8 cellular contexts compared by ENCODE assay signal in the genomic region with DNA sequence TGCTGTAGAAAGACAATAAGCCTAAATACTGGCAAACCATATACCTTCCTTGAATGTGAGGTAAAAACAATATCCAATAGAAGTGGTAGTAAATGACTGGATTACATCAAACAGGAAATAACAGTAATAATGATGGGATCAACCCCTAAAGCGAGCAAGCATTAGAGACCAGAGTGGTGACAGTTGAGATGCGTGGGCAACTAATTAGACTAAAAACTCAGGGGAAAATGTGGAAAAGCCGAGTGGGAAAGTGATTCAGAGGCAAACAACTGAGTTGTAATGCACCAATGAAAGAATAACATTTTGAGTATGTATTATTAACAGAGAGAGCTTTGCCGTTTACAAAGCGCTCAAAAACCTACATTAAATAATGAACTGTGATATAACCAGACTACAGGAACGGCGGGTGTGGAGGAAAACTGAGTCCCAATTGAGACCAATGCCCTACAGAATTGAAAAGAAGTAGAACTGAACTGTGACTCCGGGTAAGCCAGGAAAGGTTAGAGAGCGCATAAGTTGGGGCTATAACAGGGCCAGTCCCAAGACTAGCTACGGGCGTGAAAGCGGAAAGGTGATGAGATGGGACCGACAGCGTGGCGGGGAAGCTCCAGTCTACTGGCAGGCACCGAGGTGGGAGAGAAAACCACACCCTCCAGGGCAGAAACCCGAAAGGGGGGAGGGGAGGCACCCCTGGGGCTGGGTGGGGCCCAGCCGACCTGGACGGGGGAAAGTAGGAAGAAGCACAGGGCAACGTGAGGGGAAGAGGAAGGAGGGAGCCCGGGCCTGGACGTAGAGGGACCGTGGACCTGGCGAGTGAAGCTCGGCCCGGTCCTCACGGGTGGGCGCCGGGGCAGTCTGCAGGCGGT. TPM values are rescaled to one million over a fixed set of nuclear protein-coding genes. Genes with fewer than 3 reads are reported as not detected.
A peak's percentile ranks its signal among the peaks of the same experiment; 100 is the strongest.
DNase-seq lines count a peak whose midpoint lies in the region; ATAC-seq, FAIRE-seq and TF ChIP-seq lines count a peak whose summit lies in the region.

No MANE protein-coding gene starts in this region.

- no peak for TF ChIP-seq POLR2A in endothelial cell of umbilical vein (IDR thresholded peaks at IDR 0.05; ENCODE audit: low read depth, low read length)

- dilution Hi-C loops in endothelial cell of umbilical vein (cut with MboI; ENCODE audit: extremely low pct_ligation_motif_present, low sequenced_read_pairs), result no loop called here

- POLR2A ChIA-PET in activated CD8-positive, alpha-beta T cell treated with anti-CD3 and anti-CD28 coated beads, Interleukin-2, amount 10 ng/mL, durations not matched to agents 7 days and 5 days (lab: Charles Lee), result interaction anchor here (0.6 to 1.9 kb wide), 9 partner anchors 19 to 595 kb away, joined by 3 to 13 read pairs (median 4); a partner anchor contains a TSS
- POLR2A ChIA-PET in endothelial cell of umbilical vein (lab: Charles Lee), result interaction anchor here (0.6 kb wide), 1 partner anchor 199 kb away, joined by 3 read pairs; no protein-coding TSS in a partner anchor
- POLR2A ChIA-PET in naive thymus-derived CD4-positive, alpha-beta T cell (lab: Charles Lee), result interaction anchor here (0.6 to 1.7 kb wide), 6 partner anchors 7 to 590 kb away, joined by 3 to 10 read pairs (median 4); a partner anchor contains a TSS

- no peaks in the 10 kb centered on the region for H3K9me1 ChIP-seq in endothelial cell of umbilical vein (replicated peaks; ENCODE audit: control insufficient read depth, extremely low read depth, insufficient read depth, low read length)

- peaks cover 22% of the 10 kb centered on the region for H3K4me1 ChIP-seq in endothelial cell of umbilical vein (ENCODE audit: control insufficient read depth, extremely low read depth, insufficient read depth, low read length)
- H3K4me1 ChIP-seq in naive thymus-derived CD4-positive, alpha-beta T cell (ENCODE audit: control insufficient read depth in 2 of 2, insufficient read depth in 2 of 2, low read length in 2 of 2), result peaks cover 11 to 22% of the 10 kb centered on the region in 2 donors

- no peaks in the 10 kb centered on the region for H3K36me3 ChIP-seq in endothelial cell of umbilical vein (ENCODE audit: control insufficient read depth in 2 of 2, extremely low read depth in 1 of 2, insufficient read depth in 2 of 2, low read length in 2 of 2)
- H3K36me3 ChIP-seq in naive thymus-derived CD4-positive, alpha-beta T cell (ENCODE audit: control insufficient read depth in 2 of 3, insufficient read depth in 3 of 3, low read length in 3 of 3), result peaks cover 0 to 4% (median 0%) of the 10 kb centered on the region in 3 experiments

- H3K27ac Mint-ChIP-seq in activated CD8-positive, alpha-beta T cell treated with anti-CD3 and anti-CD28 coated beads, Interleukin-2, amount 10 ng/mL, durations not matched to agents 7 days and 5 days, result peak overlapping the region; percentile 99
- peak overlapping the region; percentile 98 to 100 (median 99) for H3K27ac Mint-ChIP-seq in naive thymus-derived CD4-positive, alpha-beta T cell

- H3K4me3 Mint-ChIP-seq in activated CD8-positive, alpha-beta T cell treated with anti-CD3 and anti-CD28 coated beads, Interleukin-2, amount 10 ng/mL, durations not matched to agents 7 days and 5 days, result peak overlapping the region; percentile 95
- H3K4me3 Mint-ChIP-seq in naive thymus-derived CD4-positive, alpha-beta T cell, result peak overlapping the region; percentile 96 to 100 (median 98)

- peaks cover 7% of the 10 kb centered on the region for H3K36me3 Mint-ChIP-seq in activated CD8-positive, alpha-beta T cell treated with anti-CD3 and anti-CD28 coated beads, Interleukin-2, amount 10 ng/mL, durations not matched to agents 7 days and 5 days (ENCODE audit: low read depth)
- H3K36me3 Mint-ChIP-seq in naive thymus-derived CD4-positive, alpha-beta T cell, result peaks cover 0 to 4% (median 0%) of the 10 kb centered on the region in 5 donors

- H3K27me3 Mint-ChIP-seq in activated CD8-positive, alpha-beta T cell treated with anti-CD3 and anti-CD28 coated beads, Interleukin-2, amount 10 ng/mL, durations not matched to agents 7 days and 5 days (ENCODE audit: low read depth), result no peaks in the 10 kb centered on the region
- H3K27me3 Mint-ChIP-seq in naive thymus-derived CD4-positive, alpha-beta T cell, result peaks cover 0 to 4% (median 0%) of the 10 kb centered on the region in 5 donors

- TF ChIP-seq CTCF in endothelial cell of umbilical vein (IDR thresholded peaks at IDR 0.05; ENCODE audit: extremely low read depth in 1 of 2, insufficient read depth in 1 of 2, low read depth in 1 of 2, low read length in 2 of 2), result no peak

- peaks cover 53% of the 10 kb centered on the region for H3K79me2 ChIP-seq in endothelial cell of umbilical vein (ENCODE audit: control insufficient read depth, insufficient read depth, low read length)

- intact Hi-C loops in endothelial cell of umbilical vein (cut with micrococcal nuclease), result loop anchor here (2.0 to 10.0 kb wide), 2 partner anchors 23 to 233 kb away; a partner anchor contains a TSS
- intact Hi-C loops in naive thymus-derived CD4-positive, alpha-beta T cell (cut with micrococcal nuclease), result loop anchor here (1.0 to 10.0 kb wide), 13 partner anchors 281 to 1557 kb away; a partner anchor contains a TSS

- peak overlapping the region; percentile 77 for H3K27ac ChIP-seq in endothelial cell of umbilical vein (ENCODE audit: insufficient read depth, low read depth, low read length)
- H3K27ac ChIP-seq in naive thymus-derived CD4-positive, alpha-beta T cell (ENCODE audit: low read depth, low read length), result peak overlapping the region; percentile 86

- H3K27me3 ChIP-seq in endothelial cell of umbilical vein (ENCODE audit: control insufficient read depth in 2 of 2, insufficient read depth in 2 of 2, low read length in 2 of 2), result no peaks in the 10 kb centered on the region
- H3K27me3 ChIP-seq in naive thymus-derived CD4-positive, alpha-beta T cell (ENCODE audit: control insufficient read depth in 2 of 2, insufficient read depth in 2 of 2, low read length in 2 of 2), result no peaks in the 10 kb centered on the region

- DNase-seq in NCI-H345 treated with DMSO at 0.1 percent for 48 hours (lab: John Stamatoyannopoulos, UW; ENCODE audit: unreplicated experiment) (peak; percentile 33), endothelial cell of umbilical vein (ENCODE audit: low read depth, low spot score) (no peak), Ammon's horn (ENCODE audit: low spot score) (no peak)
- peak; percentile 69 for DNase-seq in activated CD8-positive, alpha-beta T cell treated with anti-CD3 and anti-CD28 coated beads, Interleukin-2, amount 10 ng/mL, durations not matched to agents 7 days and 5 days
- DNase-seq in naive thymus-derived CD4-positive, alpha-beta T cell, result peak in 5 of 9 donors; percentile 15 to 65 (median 40)
- peak; percentile 19 to 66 (median 53) for DNase-seq in stimulated activated naive CD4-positive, alpha-beta T cell (lab: John Stamatoyannopoulos, UW)

- no peaks in the 10 kb centered on the region for H3K9me3 ChIP-seq in endothelial cell of umbilical vein (replicated peaks; ENCODE audit: control insufficient read depth, insufficient read depth, low read length)
- H3K9me3 ChIP-seq in naive thymus-derived CD4-positive, alpha-beta T cell (ENCODE audit: control insufficient read depth in 2 of 3, low read length in 3 of 3), result no peaks in the 10 kb centered on the region

- no peaks in the 10 kb centered on the region for H3K9me3 Mint-ChIP-seq in activated CD8-positive, alpha-beta T cell treated with anti-CD3 and anti-CD28 coated beads, Interleukin-2, amount 10 ng/mL, durations not matched to agents 7 days and 5 days (ENCODE audit: insufficient read depth)
- peaks cover 0 to 5% (median 0%) of the 10 kb centered on the region in 11 donors for H3K9me3 Mint-ChIP-seq in naive thymus-derived CD4-positive, alpha-beta T cell

- peaks cover 3% of the 10 kb centered on the region for H4K20me1 ChIP-seq in endothelial cell of umbilical vein (replicated peaks; ENCODE audit: control insufficient read depth, extremely low read depth, insufficient read depth, low read length)

- H2AFZ ChIP-seq in endothelial cell of umbilical vein (ENCODE audit: low read depth, low read length), result peak overlapping the region; percentile 7

- peak overlapping the region; percentile 90 for H3K4me2 ChIP-seq in endothelial cell of umbilical vein (ENCODE audit: insufficient read depth, low read length)

- H3K4me3 ChIP-seq in endothelial cell of umbilical vein (replicated peaks in 1 of 3; ENCODE audit: insufficient read depth in 1 of 3, low read depth in 1 of 3, low read length in 3 of 3), result peak overlapping the region; percentile 70 to 86 (median 81)
- peak overlapping the region; percentile 98 for H3K4me3 ChIP-seq in naive thymus-derived CD4-positive, alpha-beta T cell (ENCODE audit: low read length)

- peak; percentile 20 for ATAC-seq in GM18861 (IDR thresholded peaks at IDR 0.05; ENCODE audit: unreplicated experiment)
- peak; percentile 24 for ATAC-seq in HG02938 (IDR thresholded peaks at IDR 0.05; ENCODE audit: unreplicated experiment)
- ATAC-seq in activated CD8-positive, alpha-beta T cell treated with anti-CD3 and anti-CD28 coated beads, Interleukin-2, amount 10 ng/mL, durations not matched to agents 7 days and 5 days, result peak; percentile 35
- ATAC-seq in naive thymus-derived CD4-positive, alpha-beta T cell, result peak; percentile 8

- H3K4me1 Mint-ChIP-seq in activated CD8-positive, alpha-beta T cell treated with anti-CD3 and anti-CD28 coated beads, Interleukin-2, amount 10 ng/mL, durations not matched to agents 7 days and 5 days (ENCODE audit: low read depth), result peaks cover 45% of the 10 kb centered on the region
- peaks cover 25 to 48% (median 32%) of the 10 kb centered on the region in 7 donors for H3K4me1 Mint-ChIP-seq in naive thymus-derived CD4-positive, alpha-beta T cell

- H3K9ac ChIP-seq in endothelial cell of umbilical vein (replicated peaks; ENCODE audit: extremely low read depth, insufficient read depth, low read length), result peak overlapping the region; percentile 81

- FAIRE-seq in endothelial cell of umbilical vein (lab: Jason Lieb, UNC), result peak; percentile 62

- CTCF ChIA-PET in activated CD8-positive, alpha-beta T cell treated with anti-CD3 and anti-CD28 coated beads, Interleukin-2, amount 10 ng/mL, durations not matched to agents 7 days and 5 days (lab: Charles Lee), result interaction anchor here (0.5 to 1.7 kb wide), 7 partner anchors 22 to 1049 kb away, joined by 3 to 6 read pairs (median 3); no protein-coding TSS in a partner anchor
- CTCF ChIA-PET in endothelial cell of umbilical vein (lab: Charles Lee), result interaction anchor here (0.8 to 2.1 kb wide), 5 partner anchors 25 to 270 kb away, joined by 3 to 9 read pairs (median 3); no protein-coding TSS in a partner anchor
- CTCF ChIA-PET in naive thymus-derived CD4-positive, alpha-beta T cell (lab: Charles Lee), result interaction anchor here (0.6 to 1.3 kb wide), 4 partner anchors 22 to 971 kb away, joined by 3 to 4 read pairs (median 4); no protein-coding TSS in a partner anchor

- BruUV-seq in endothelial cell of umbilical vein (replicated peaks; lab: Mats Ljungman, UMichigan), result TSS peak; percentile 40

RNA-seq across cellular contexts. Expression of a gene that starts 0.6 kb away (rescaled TPM):
- 10 to 100 TPM; 54.0 to 56.1 TPM for total RNA-seq in activated CD8-positive, alpha-beta T cell treated with anti-CD3 and anti-CD28 coated beads, Interleukin-2, amount 10 ng/mL, durations not matched to agents 7 days and 5 days
- 54.1 and 55.8 TPM in 2 replicates for total RNA-seq in endothelial cell of umbilical vein
- 43.2 and 43.3 TPM in 2 replicates for polyA plus RNA-seq in endothelial cell of umbilical vein
- 23.8 and 25.5 TPM in 2 replicates for polyA plus RNA-seq in endothelial cell of umbilical vein (2011; cell fraction: cytosol; rRNA removed)
- 71.5 and 72.8 TPM in 2 replicates for polyA plus RNA-seq in endothelial cell of umbilical vein (2011; cell fraction: nucleus; rRNA removed)
- polyA plus RNA-seq in endothelial cell of umbilical vein (2012), result 35.5 and 35.9 TPM in 2 replicates
- 33.5 and 33.7 TPM in 2 replicates for polyA minus RNA-seq in endothelial cell of umbilical vein
- 25.2 TPM for polyA minus RNA-seq in endothelial cell of umbilical vein (2011; cell fraction: cytosol; rRNA and poly(A)+ RNA removed)
- 49.4 and 61.2 TPM in 2 replicates for polyA minus RNA-seq in endothelial cell of umbilical vein (2011; cell fraction: nucleus; rRNA and poly(A)+ RNA removed)
- 10 to 100 TPM; 29.7 to 48.4 (median 36.4) TPM for total RNA-seq in naive thymus-derived CD4-positive, alpha-beta T cell
- 10 to 100 TPM; 13.0 to 19.5 TPM for polyA plus RNA-seq in naive thymus-derived CD4-positive, alpha-beta T cell

Comparison
In these comparisons a context has a peak if more than half of its experiments do, and no peak if none do; other contexts are left out.
1. DNase-seq: peak in NCI-H345 treated with DMSO at 0.1 percent for 48 hours (single experiment), activated CD8-positive, alpha-beta T cell treated with anti-CD3 and anti-CD28 coated beads, Interleukin-2, amount 10 ng/mL, durations not matched to agents 7 days and 5 days (single experiment), naive thymus-derived CD4-positive, alpha-beta T cell (5 of 9) and stimulated activated naive CD4-positive, alpha-beta T cell (6 of 6); none in endothelial cell of umbilical vein (single experiment) and Ammon's horn (single experiment).
2. Peak in every context shown above with its lines, with median percentiles within 50 percentile points of each other: ATAC-seq.